18 cellular contexts compared by ENCODE assay signal in the genomic region with DNA sequence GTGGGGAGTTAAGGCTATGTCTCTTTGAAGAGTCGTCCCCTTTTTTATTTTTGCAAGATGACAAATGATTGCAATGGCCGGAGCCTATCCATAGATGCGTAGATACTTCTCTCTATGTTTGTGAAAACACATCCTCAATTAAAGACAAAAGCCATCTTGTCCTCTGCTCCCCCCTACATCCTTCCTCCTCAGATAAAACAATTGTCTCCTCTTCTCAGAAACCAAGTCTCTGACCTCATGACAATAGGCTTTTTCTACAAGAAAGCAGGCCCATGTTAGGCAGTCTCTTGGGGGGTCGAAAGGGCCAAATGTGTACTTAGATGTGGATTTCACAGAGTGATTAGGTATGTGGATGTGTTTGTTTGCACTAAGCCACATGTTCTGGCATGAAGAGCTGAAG. TPM values are rescaled to one million over a fixed set of nuclear protein-coding genes. Genes with fewer than 3 reads are reported as not detected.
DNase-seq lines count a peak whose midpoint lies in the region; ATAC-seq and TF ChIP-seq lines count a peak whose summit lies in the region.
"Had no signal": no experiment of that assay in that cellular context is flagged by ENCODE, and none has a peak within 500 bp of the region (broad histone marks: within the 10 kb centered on the region; RNA-seq: fewer than 3 reads in every experiment).

No MANE protein-coding gene starts in this region.

- H3K9me3 ChIP-seq in left ventricle myocardium inferior (replicated peaks) (peaks cover 23% of the 10 kb centered on the region), hepatocyte (ENCODE audit: low read depth) (no peaks in the 10 kb centered on the region)
- H3K9me3 ChIP-seq: Peyer's patch had no signal

- H3K4me2 ChIP-seq in hepatocyte, result no peak overlapping the region
- H3K4me2 ChIP-seq: A549, KMS-11 had no signal

- intact Hi-C loops in left ventricle myocardium inferior (cut with micrococcal nuclease) (no loop called here), Right ventricle myocardium inferior (cut with DNase I) (no loop called here)

- H3K79me2 ChIP-seq in hepatocyte, result no peaks in the 10 kb centered on the region

- H2AFZ ChIP-seq in hepatocyte, result no peak overlapping the region

- H4K20me1 ChIP-seq in hepatocyte (ENCODE audit: insufficient read depth, poor library complexity, severe bottlenecking), result no peaks in the 10 kb centered on the region

- H3K4me1 ChIP-seq in left ventricle myocardium inferior, result peaks cover 26% of the 10 kb centered on the region
- H3K4me1 ChIP-seq in hepatocyte (ENCODE audit: insufficient read depth), result peaks cover 8% of the 10 kb centered on the region
- H3K4me1 ChIP-seq: A549, Peyer's patch had no signal

- no peak for DNase-seq in left ventricle myocardium inferior
- no peak for DNase-seq in Right ventricle myocardium inferior (ENCODE audit: missing footprints)
- DNase-seq in SK-MEL-5 (ENCODE audit: low read depth, low spot score), result peak; percentile 72
- DNase-seq in hepatocyte (ENCODE audit: low spot score), result no peak
- no peak for DNase-seq in AG20443 (ENCODE audit: low spot score)
- DNase-seq in T1000 (lab: John Stamatoyannopoulos, UW), result no peak
- DNase-seq: NCI-H187; NCI-H2107; NCI-H510A; NCI-H748 treated with DMSO at 0.1 percent for 48 hours; NK-92 treated with Interleukin-12 subunit alpha and Interleukin-12 subunit beta, amount 100 ng/mL, for 24 hours; Peyer's patch; SHP77 had no signal

- ATAC-seq in Right ventricle myocardium inferior (no peak), GM18909 (IDR thresholded peaks at IDR 0.05; ENCODE audit: poor library complexity, unreplicated experiment) (no peak)
- ATAC-seq: A549 had no signal

- in situ Hi-C loops in SK-MEL-5 (cut with HindIII; ENCODE audit: low pct_unique_long_range_greater_than_20kb, low sequenced_read_pairs), result no loop called here

- 70% methylated on average over 4 of the region's 4 CpGs for WGBS in hepatocyte (ENCODE audit: low lambda C conversion rate, missing lambda C conversion rate)

- H3K27me3 ChIP-seq in left ventricle myocardium inferior (ENCODE audit: low read depth), result peaks cover 31% of the 10 kb centered on the region
- no peaks in the 10 kb centered on the region for H3K27me3 ChIP-seq in hepatocyte
- H3K27me3 ChIP-seq: Peyer's patch had no signal

- H3K4me3 ChIP-seq in left ventricle myocardium inferior (no peak overlapping the region), hepatocyte (no peak overlapping the region)
- H3K4me3 ChIP-seq: A549, Peyer's patch had no signal

- H3K27ac ChIP-seq in left ventricle myocardium inferior (replicated peaks) (peak overlapping the region; percentile 81), hepatocyte (peak overlapping the region; percentile 79)
- H3K27ac ChIP-seq: A549, KMS-11, Peyer's patch had no signal

- no peaks in the 10 kb centered on the region for H3K9me2 ChIP-seq in hepatocyte (replicated peaks; ENCODE audit: insufficient read depth)

- H3K36me3 ChIP-seq in left ventricle myocardium inferior, result no peaks in the 10 kb centered on the region
- no peaks in the 10 kb centered on the region for H3K36me3 ChIP-seq in hepatocyte (replicated peaks; ENCODE audit: insufficient read depth, low read depth)
- H3K36me3 ChIP-seq: Peyer's patch had no signal

- TF ChIP-seq CTCF in left ventricle myocardium inferior (IDR thresholded peaks at IDR 0.05; ENCODE audit: borderline replicate concordance) (no peak), hepatocyte (IDR thresholded peaks at IDR 0.05; ENCODE audit: poor library complexity) (no peak)

RNA-seq across cellular contexts. Expression of a gene that starts 51.1 kb away (rescaled TPM):
- total RNA-seq in left ventricle myocardium inferior (not detected), Right ventricle myocardium inferior (not detected), hepatocyte (0.24 and 0.53 TPM in 2 replicates)
- not detected in 2 replicates for total RNA-seq in SK-MEL-5 (2014; rRNA removed; shearing (Covaris generic))
- polyA plus RNA-seq in SK-MEL-5 (2015; cell fraction: cytosol; rRNA removed), result not detected in 2 replicates
- polyA plus RNA-seq in SK-MEL-5 (2015; cell fraction: nucleus; rRNA removed), result not detected in 2 replicates
- 0.60 TPM in 1 of 2 replicates, not detected in the other for polyA plus RNA-seq in hepatocyte
- total RNA-seq: H4, HT-29, Peyer's patch had no signal
